ENCODE assay signal across 27 cellular contexts in genomic region chr16:10308305-10309193, GRCh38.
DNase-seq lines count a peak whose midpoint lies in the region; ATAC-seq, FAIRE-seq and TF ChIP-seq lines count a peak whose summit lies in the region.
"Had no signal": no experiment of that assay in that cellular context is flagged by ENCODE, and none has a peak within 500 bp of the region (broad histone marks: within the 10 kb centered on the region; RNA-seq: fewer than 3 reads in every experiment).

No MANE protein-coding gene starts in this region.

- TF ChIP-seq RAD21 in HepG2 (CRISPR knock-in tag; IDR thresholded peaks at IDR 0.05) (no peak), K562 (CRISPR knock-in tag; conservative IDR thresholded peaks at IDR 0.05 in 1 of 2, IDR thresholded peaks at IDR 0.05 in 1 of 2) (no peak)

- no peak overlapping the region for H3K4me3 ChIP-seq in HepG2 (replicated peaks in 1 of 3; ENCODE audit: insufficient read depth in 1 of 3, low read depth in 2 of 3, low read length in 3 of 3)
- H3K4me3 ChIP-seq in right lobe of liver, result no peak overlapping the region
- H3K4me3 ChIP-seq in K562, result no peak overlapping the region
- H3K4me3 ChIP-seq in lower leg skin (ENCODE audit: low read depth, poor library complexity, severe bottlenecking), result no peak overlapping the region
- H3K4me3 ChIP-seq: A549; BLaER1 treated with 17β-estradiol and CSF1 and Interleukin-3, amounts not matched to agents 10 nM and 100 nM; Peyer's patch; SK-N-MC; upper lobe of right lung had no signal

- H3K9ac ChIP-seq in HepG2 (ENCODE audit: insufficient read depth, low read depth, low read length), result no peak overlapping the region
- no peak overlapping the region for H3K9ac ChIP-seq in K562 (ENCODE audit: insufficient read depth in 1 of 2, low read depth in 2 of 2, low read length in 2 of 2)
- H3K9ac ChIP-seq: BLaER1 treated with 17β-estradiol and CSF1 and Interleukin-3, amounts not matched to agents 10 nM and 100 nM; KMS-11 had no signal

- DNase-seq in HepG2 (ENCODE audit: low spot score) (peak; percentile 61), right lobe of liver (no peak), K562 (ENCODE audit: extremely low read depth in 1 of 4, low spot score in 3 of 4) (no peak), lower leg skin (ENCODE audit: low spot score in 2 of 2) (peak; percentile 38 to 67), amygdala (lab: John Stamatoyannopoulos, UW) (no peak), NCI-H526 (lab: John Stamatoyannopoulos, UW) (no peak), substantia nigra (lab: John Stamatoyannopoulos, UW) (no peak)
- DNase-seq: activated CD4-positive, alpha-beta memory T cell treated with anti-CD3 and anti-CD28 coated beads, Interleukin-2, amount 10 ng/mL, durations not matched to agents 7 days and 5 days; activated CD4-positive, CD25-positive, alpha-beta regulatory T cell; activated naive CD4-positive, alpha-beta T cell; activated T-cell treated with anti-CD3 and anti-CD28 coated beads, Interleukin-2, amount 50 U/mL, for 1 hour; aorta; cerebellar nuclear complex; EL; GOT3; NCI-H1105; NCI-H2081 treated with DMSO at 0.1 percent for 48 hours; NCI-H510A; NK-92 treated with Interleukin-12 subunit alpha and Interleukin-12 subunit beta, amount 100 ng/mL, for 24 hours; Peyer's patch; upper lobe of right lung had no signal

- ATAC-seq in HepG2 (no peak), right lobe of liver (no peak), K562 (no peak), GM21515 (IDR thresholded peaks at IDR 0.05; ENCODE audit: unreplicated experiment) (no peak)
- ATAC-seq: A549, left lobe of liver, upper lobe of right lung had no signal

- TF ChIP-seq EP300 in HepG2 (IDR thresholded peaks at IDR 0.05; ENCODE audit: low read depth in 2 of 2, low read length in 2 of 2) (peak in 1 of 2 experiments; percentile 87; a peak in 3 of 4 replicates), HepG2 (CRISPR knock-in tag; IDR thresholded peaks at IDR 0.05; ENCODE audit: borderline replicate concordance) (no peak), K562 (IDR thresholded peaks at IDR 0.05; ENCODE audit: low read length) (no peak)

- peak overlapping the region; percentile 3; the same call in 1 of the 2 replicates for H3K4me2 ChIP-seq in HepG2 (ENCODE audit: low read depth, low read length)
- H3K4me2 ChIP-seq in K562 (ENCODE audit: insufficient read depth, low read length), result peak overlapping the region; percentile 5; the same call in 1 of the 2 replicates
- H3K4me2 ChIP-seq: A549, KMS-11 had no signal

- peak overlapping the region; percentile 44 for H3K27ac ChIP-seq in HepG2 (ENCODE audit: extremely low read length, insufficient read depth, low read length)
- H3K27ac ChIP-seq in right lobe of liver, result no peak overlapping the region
- H3K27ac ChIP-seq in K562 (ENCODE audit: extremely low read depth, low read depth, low read length), result no peak overlapping the region
- H3K27ac ChIP-seq in substantia nigra (ENCODE audit: low read depth, low read length, poor library complexity, severe bottlenecking), result no peak overlapping the region
- H3K27ac ChIP-seq: A549, KMS-11, Peyer's patch, SK-N-MC, upper lobe of right lung had no signal

- no peak overlapping the region for H2AFZ ChIP-seq in HepG2 (ENCODE audit: low read length)
- H2AFZ ChIP-seq in K562 (ENCODE audit: low read depth, low read length), result peak overlapping the region; percentile 17; the same call in 1 of the 2 replicates

- no peaks in the 10 kb centered on the region for H3K79me2 ChIP-seq in HepG2 (ENCODE audit: insufficient read depth, low read length)
- H3K79me2 ChIP-seq in K562 (ENCODE audit: control insufficient read depth, insufficient read depth, low read length), result no peaks in the 10 kb centered on the region

- H4K20me1 ChIP-seq in HepG2 (ENCODE audit: insufficient read depth, low read length) (no peaks in the 10 kb centered on the region), K562 (replicated peaks; ENCODE audit: control insufficient read depth, insufficient read depth, low read length) (no peaks in the 10 kb centered on the region)
- H4K20me1 ChIP-seq: BLaER1 treated with 17β-estradiol and CSF1 and Interleukin-3, amounts not matched to agents 10 nM and 100 nM had no signal

- BruUV-seq in HepG2 (replicated peaks; lab: Mats Ljungman, UMichigan), result no TSS peak
- BruUV-seq in K562 (replicated peaks; lab: Mats Ljungman, UMichigan), result no TSS peak

- TF ChIP-seq POLR2A in HepG2 (IDR thresholded peaks at IDR 0.05; ENCODE audit: insufficient read depth in 1 of 2, low read depth in 2 of 2, low read length in 2 of 2), result no peak
- no peak for TF ChIP-seq POLR2A in right lobe of liver (IDR thresholded peaks at IDR 0.05)
- no peak for TF ChIP-seq POLR2A in K562 (conservative IDR thresholded peaks at IDR 0.05)
- TF ChIP-seq POLR2A in lower leg skin (IDR thresholded peaks at IDR 0.05), result no peak

- FAIRE-seq in HepG2 (lab: Jason Lieb, UNC) (no peak), K562 (lab: Jason Lieb, UNC) (no peak)
- FAIRE-seq: A549 had no signal

- in situ Hi-C loops in HepG2 (cut with HindIII; ENCODE audit: extremely low pct_ligation_motif_present, low pct_unique_long_range_greater_than_20kb) (no loop called here), K562 (cut with MboI) (no loop called here)

- H3K9me3 ChIP-seq in HepG2 (ENCODE audit: low read length), result no peaks in the 10 kb centered on the region
- H3K9me3 ChIP-seq in right lobe of liver, result no peaks in the 10 kb centered on the region
- no peaks in the 10 kb centered on the region for H3K9me3 ChIP-seq in K562 (replicated peaks; ENCODE audit: control insufficient read depth, insufficient read depth, low read depth, low read length)
- H3K9me3 ChIP-seq: A549, Peyer's patch, upper lobe of right lung had no signal

- peak; percentile 14; the same call in 1 of the 2 replicates for TF ChIP-seq CTCF in HepG2 (CRISPR knock-in tag; IDR thresholded peaks at IDR 0.05)
- no peak for TF ChIP-seq CTCF in right lobe of liver (IDR thresholded peaks at IDR 0.05)
- TF ChIP-seq CTCF in K562 (IDR thresholded peaks at IDR 0.05 in 2 of 3, conservative IDR thresholded peaks at IDR 0.05 in 1 of 3; ENCODE audit: insufficient read depth in 2 of 3, low read depth in 1 of 3, low read length in 3 of 3), result no peak
- TF ChIP-seq CTCF in lower leg skin (IDR thresholded peaks at IDR 0.05), result no peak

- POLR2A ChIA-PET in HepG2 (lab: Yijun Ruan, JAX) (interaction anchor here (0.7 to 3.1 kb wide), 5 partner anchors 15 to 435 kb away, joined by 3 to 12 read pairs (median 7); partner anchors contain the start of genes ATF7IP2 and NUBP1), K562 (lab: Yijun Ruan, JAX) (interaction anchor here (0.6 to 0.7 kb wide), 2 partner anchors 113 to 321 kb away, joined by 3 read pairs; no protein-coding TSS in a partner anchor)

- no peaks in the 10 kb centered on the region for H3K36me3 ChIP-seq in HepG2 (replicated peaks in 1 of 2; ENCODE audit: control insufficient read depth in 1 of 2, insufficient read depth in 2 of 2, low read length in 2 of 2)
- no peaks in the 10 kb centered on the region for H3K36me3 ChIP-seq in right lobe of liver
- H3K36me3 ChIP-seq in K562 (ENCODE audit: control insufficient read depth, insufficient read depth, low read length), result no peaks in the 10 kb centered on the region
- H3K36me3 ChIP-seq: BLaER1 treated with 17β-estradiol and CSF1 and Interleukin-3, amounts not matched to agents 10 nM and 100 nM; Peyer's patch; upper lobe of right lung had no signal

- H3K27me3 ChIP-seq in HepG2 (ENCODE audit: control insufficient read depth in 1 of 2, insufficient read depth in 2 of 2, low read length in 2 of 2), result no peaks in the 10 kb centered on the region
- H3K27me3 ChIP-seq in right lobe of liver, result no peaks in the 10 kb centered on the region
- H3K27me3 ChIP-seq in K562 (ENCODE audit: control insufficient read depth in 2 of 2, insufficient read depth in 2 of 2, low read length in 2 of 2), result no peaks in the 10 kb centered on the region
- H3K27me3 ChIP-seq: BLaER1 treated with 17β-estradiol and CSF1 and Interleukin-3, amounts not matched to agents 10 nM and 100 nM; Peyer's patch; upper lobe of right lung had no signal

- 82% methylated on average over 15 of the region's 15 CpGs for WGBS in HepG2 (ENCODE audit: low lambda C conversion rate)
- WGBS in right lobe of liver (ENCODE audit: insufficient coverage, low coverage, low lambda C conversion rate, missing lambda C conversion rate), result 84% methylated on average over 12 of the region's 15 CpGs
- WGBS in K562 (ENCODE audit: insufficient coverage, low coverage, missing lambda C conversion rate), result 87% methylated on average over 13 of the region's 15 CpGs
- 54 to 65% methylated on average over 14 to 15 of the region's 15 CpGs for WGBS in lower leg skin, 2 donors

- H3K9me1 ChIP-seq in K562 (ENCODE audit: control insufficient read depth, insufficient read depth, low read length), result no peaks in the 10 kb centered on the region

- intact Hi-C loops in HepG2 (cut with micrococcal nuclease; ENCODE audit: unreplicated experiment) (no loop called here), right lobe of liver (cut with DNase I) (no loop called here), K562 (cut with micrococcal nuclease) (no loop called here), lower leg skin (cut with DNase I; ENCODE audit: low total_unique reads) (no loop called here)

- CTCF ChIA-PET in HepG2 (lab: Yijun Ruan, JAX; ENCODE audit: low intra/inter-chr PET ratio, low total read pairs), result no interaction called here
- CTCF ChIA-PET in K562 (lab: Yijun Ruan, JAX; ENCODE audit: low intra/inter-chr PET ratio), result no interaction called here

- peaks cover 67% of the 10 kb centered on the region for H3K4me1 ChIP-seq in HepG2 (ENCODE audit: insufficient read depth, low read length)
- H3K4me1 ChIP-seq in right lobe of liver, result peaks cover 0 to 20% (median 7%) of the 10 kb centered on the region in 4 donors
- peaks cover 11 to 22% of the 10 kb centered on the region in 2 experiments for H3K4me1 ChIP-seq in K562 (replicated peaks in 1 of 2; ENCODE audit: control insufficient read depth in 2 of 2, insufficient read depth in 2 of 2, low read length in 2 of 2)
- H3K4me1 ChIP-seq: Peyer's patch, upper lobe of right lung had no signal

TF ChIP-seq in HepG2, 621 proteins besides CTCF, POLR2A, EP300 and RAD21 (continues in another document):
- TF ChIP-seq AGO2 (optimal IDR thresholded peaks at IDR 0.05; ENCODE audit: low read depth, low read length), result no peak
- TF ChIP-seq ZNF792 (CRISPR knock-in tag; IDR thresholded peaks at IDR 0.05), result no peak

Comparison
In these comparisons a context has a peak if more than half of its experiments do, and no peak if none do; other contexts are left out.
1. DNase-seq: peak in HepG2 (single experiment) and lower leg skin (2 of 2); none in right lobe of liver (0 of 3), K562 (0 of 4), amygdala (0 of 56), NCI-H526 (0 of 2) and substantia nigra (0 of 49).
2. Of the 241 proteins assayed by ChIP-seq in both HepG2 and K562: peak only in HepG2: ATF2, BCL6, CTCF, ELF1, ERF, ESRRA and 44 more; only in K562: MEIS2; in both: CEBPB; in neither: 176; mixed calls (peak in some experiments, not most) for 13.